In the genomic region with DNA sequence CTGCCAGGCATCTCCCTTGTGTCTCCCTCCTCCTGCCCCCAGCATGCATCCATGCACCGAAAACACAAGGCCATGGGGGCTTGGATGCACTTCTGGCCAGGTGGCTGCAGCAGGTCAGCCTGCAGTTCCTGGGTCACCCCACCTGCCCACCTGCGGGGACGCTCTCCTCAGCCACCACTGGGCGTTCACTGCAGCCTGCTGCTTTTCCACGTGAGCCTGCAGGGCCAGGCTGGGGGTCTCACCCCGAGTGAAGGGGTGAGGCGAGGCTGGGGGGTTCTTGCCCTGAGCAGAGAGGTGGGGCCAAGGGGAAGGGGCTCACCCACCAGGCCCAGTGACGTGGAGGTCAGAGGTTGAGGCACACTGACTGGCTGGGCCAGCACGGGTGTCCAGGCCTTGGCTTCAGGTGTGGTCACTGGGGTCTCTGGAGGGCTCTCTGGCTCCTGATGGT, we compare ENCODE assay signal across 17 cellular contexts.
A peak's percentile ranks its signal among the peaks of the same experiment; 100 is the strongest.
DNase-seq lines count a peak whose midpoint lies in the region; ATAC-seq, FAIRE-seq and TF ChIP-seq lines count a peak whose summit lies in the region.
"Had no signal": no experiment of that assay in that cellular context is flagged by ENCODE, and none has a peak within 500 bp of the region (broad histone marks: within the 10 kb centered on the region; RNA-seq: fewer than 3 reads in every experiment).

No MANE protein-coding gene starts in this region.

- no peak overlapping the region for H3K18ac ChIP-seq in H9 (ENCODE audit: insufficient read length, low read depth, low read length)

- no peak overlapping the region for H2BK5ac ChIP-seq in H9 (ENCODE audit: insufficient read length, low read length)

- no peaks in the 10 kb centered on the region for H3K9me3 Mint-ChIP-seq in H9
- no peaks in the 10 kb centered on the region for H3K9me3 Mint-ChIP-seq in type B pancreatic cell

- H3K14ac ChIP-seq in H9 (ENCODE audit: insufficient read depth, low read length), result no peak overlapping the region; the same call in 1 of the 2 replicates

- H2BK15ac ChIP-seq in H9 (ENCODE audit: low read depth, low read length), result no peak overlapping the region

- H3K27ac Mint-ChIP-seq in H9, result no peak overlapping the region
- no peak overlapping the region for H3K27ac Mint-ChIP-seq in type B pancreatic cell

- H4K8ac ChIP-seq in H9 (replicated peaks; ENCODE audit: insufficient read length, low read depth, low read length), result no peak overlapping the region

- ATAC-seq in left cardiac atrium, result no peak
- ATAC-seq: HCT116, mucosa of descending colon, pancreas had no signal

- H3K4ac ChIP-seq in H9 (ENCODE audit: low read depth, low read length), result no peak overlapping the region

- no peak overlapping the region for H3K27ac ChIP-seq in right atrium auricular region
- no peak overlapping the region for H3K27ac ChIP-seq in H9 (ENCODE audit: insufficient read length, low read depth, low read length)
- H3K27ac ChIP-seq in small intestine (ENCODE audit: low read depth in 1 of 2, low read length in 1 of 2), result no peak overlapping the region
- H3K27ac ChIP-seq in osteoblast (ENCODE audit: low read depth, low read length), result no peak overlapping the region
- H3K27ac ChIP-seq: ascending aorta, pancreas, SK-N-MC, thoracic aorta had no signal

- H3K79me2 ChIP-seq in H9 (ENCODE audit: insufficient read depth, low read length) (no peaks in the 10 kb centered on the region), osteoblast (ENCODE audit: insufficient read depth, low read length) (no peaks in the 10 kb centered on the region)

- no peak overlapping the region for H4K91ac ChIP-seq in H9 (ENCODE audit: insufficient read length, low read depth, low read length)

- no peak overlapping the region for H3K4me3 ChIP-seq in right atrium auricular region
- H3K4me3 ChIP-seq in small intestine (ENCODE audit: low read depth in 1 of 2, low read length in 2 of 2), result no peak overlapping the region
- H3K4me3 ChIP-seq in osteoblast (ENCODE audit: insufficient read depth, low read length), result no peak overlapping the region
- H3K4me3 ChIP-seq: ascending aorta, mucosa of descending colon, pancreas, SK-N-MC, thoracic aorta had no signal

- no peak overlapping the region for H3T11ph ChIP-seq in H9 (ENCODE audit: low read length)

- H2BK12ac ChIP-seq in H9 (ENCODE audit: insufficient read length, low read depth, low read length), result no peak overlapping the region

- H3K27me3 ChIP-seq in right atrium auricular region (no peaks in the 10 kb centered on the region), H9 (ENCODE audit: insufficient read depth, low read length) (no peaks in the 10 kb centered on the region), small intestine (ENCODE audit: control insufficient read depth in 2 of 2, insufficient read depth in 2 of 2, low read length in 2 of 2) (no peaks in the 10 kb centered on the region), osteoblast (ENCODE audit: insufficient read depth, low read length) (no peaks in the 10 kb centered on the region)
- H3K27me3 ChIP-seq: pancreas had no signal

- no peak overlapping the region for H3K23ac ChIP-seq in H9 (ENCODE audit: insufficient read length, low read depth, low read length)

- no peaks in the 10 kb centered on the region; a peak in 2 of 7 replicates for H3K36me3 Mint-ChIP-seq in H9 (ENCODE audit: insufficient read depth in 1 of 3, low read depth in 3 of 3)
- no peaks in the 10 kb centered on the region for H3K36me3 Mint-ChIP-seq in type B pancreatic cell

- H4K20me1 ChIP-seq in H9 (ENCODE audit: control insufficient read depth, insufficient read depth, insufficient read length) (no peaks in the 10 kb centered on the region), osteoblast (ENCODE audit: insufficient read depth, low read length) (no peaks in the 10 kb centered on the region)

- no peak overlapping the region for H3K56ac ChIP-seq in H9 (ENCODE audit: insufficient read length, low read depth, low read length)

- H3K36me3 ChIP-seq in right atrium auricular region, result no peaks in the 10 kb centered on the region
- H3K36me3 ChIP-seq in small intestine (ENCODE audit: control insufficient read depth in 2 of 2, insufficient read depth in 2 of 2, low read length in 2 of 2), result no peaks in the 10 kb centered on the region
- H3K36me3 ChIP-seq in osteoblast (ENCODE audit: insufficient read depth, low read length), result no peaks in the 10 kb centered on the region
- H3K36me3 ChIP-seq: ascending aorta, pancreas, thoracic aorta had no signal

- H3K9me3 ChIP-seq in right atrium auricular region, result no peaks in the 10 kb centered on the region
- no peaks in the 10 kb centered on the region for H3K9me3 ChIP-seq in H9 (ENCODE audit: control insufficient read depth, low read depth, low read length)
- H3K9me3 ChIP-seq in small intestine (ENCODE audit: control insufficient read depth, low read depth), result no peaks in the 10 kb centered on the region
- H3K9me3 ChIP-seq in osteoblast (ENCODE audit: low read depth, low read length), result no peaks in the 10 kb centered on the region
- H3K9me3 ChIP-seq: ascending aorta, mucosa of descending colon, pancreas, thoracic aorta had no signal

- H3K79me1 ChIP-seq in H9 (ENCODE audit: insufficient read depth, low read depth, low read length, poor library complexity, severe bottlenecking), result no peaks in the 10 kb centered on the region

- H3K4me1 ChIP-seq in right atrium auricular region (peaks cover 0 to 27% of the 10 kb centered on the region in 2 donors), H9 (ENCODE audit: insufficient read depth, low read length) (no peaks in the 10 kb centered on the region), small intestine (ENCODE audit: control insufficient read depth in 2 of 2, insufficient read depth in 1 of 2, low read depth in 1 of 2, low read length in 1 of 2) (peaks cover 0 to 3% of the 10 kb centered on the region in 2 donors), osteoblast (ENCODE audit: insufficient read depth, low read length) (no peaks in the 10 kb centered on the region)
- H3K4me1 ChIP-seq: pancreas had no signal

- no peak for TF ChIP-seq CTCF in right atrium auricular region (IDR thresholded peaks at IDR 0.05)
- TF ChIP-seq CTCF in H9 (conservative IDR thresholded peaks at IDR 0.05), result no peak
- no peak for TF ChIP-seq CTCF in type B pancreatic cell (conservative IDR thresholded peaks at IDR 0.05)
- no peak for TF ChIP-seq CTCF in osteoblast (IDR thresholded peaks at IDR 0.05; ENCODE audit: extremely low read depth, low read depth, low read length)
- TF ChIP-seq CTCF in D721Med (IDR thresholded peaks at IDR 0.05; ENCODE audit: insufficient read depth, missing control alignments), result no peak

- no peak overlapping the region for H2BK120ac ChIP-seq in H9 (ENCODE audit: low read depth, low read length, poor library complexity, severe bottlenecking)

- intact Hi-C loops in left cardiac atrium (cut with DNase I), result no loop called here

- no peak overlapping the region for H4K5ac ChIP-seq in H9 (ENCODE audit: insufficient read length, low read depth, low read length)

- no peak overlapping the region for H2AFZ ChIP-seq in H9 (ENCODE audit: low read length)
- H2AFZ ChIP-seq in osteoblast (ENCODE audit: low read length), result no peak overlapping the region

- H3K27me3 Mint-ChIP-seq in H9 (ENCODE audit: low read depth) (peaks cover 24% of the 10 kb centered on the region), type B pancreatic cell (peaks cover 9% of the 10 kb centered on the region)

- no peak overlapping the region; a peak in 1 of 5 replicates for H3K4me3 Mint-ChIP-seq in H9
- H3K4me3 Mint-ChIP-seq in type B pancreatic cell, result no peak overlapping the region

- H3K4me2 ChIP-seq in H9 (ENCODE audit: insufficient read depth, insufficient read length, low read length), result no peak overlapping the region
- H3K4me2 ChIP-seq in osteoblast (ENCODE audit: insufficient read depth, low read length), result no peak overlapping the region

- H2AK5ac ChIP-seq in H9 (ENCODE audit: insufficient read length, low read length), result no peak overlapping the region

- H3K4me1 Mint-ChIP-seq in H9 (peaks cover 3 to 13% of the 10 kb centered on the region in 2 experiments), type B pancreatic cell (ENCODE audit: unreplicated experiment) (no peaks in the 10 kb centered on the region)

- no peak overlapping the region for H3K9ac ChIP-seq in H9 (ENCODE audit: extremely low read depth, insufficient read length, low read length)

- DNase-seq in right atrium auricular region (ENCODE audit: low spot score), result peak; percentile 50
- no peak for DNase-seq in left cardiac atrium
- peak; percentile 24 for DNase-seq in H9
- DNase-seq in iPS-NIHi11 (ENCODE audit: low spot score), result peak; percentile 7
- peak; percentile 65 for DNase-seq in type B pancreatic cell (ENCODE audit: extremely low spot score, unreplicated experiment)
- no peak for DNase-seq in small intestine
- DNase-seq in osteoblast (ENCODE audit: insufficient read length, low spot score, missing footprints), result no peak
- DNase-seq in D721Med (ENCODE audit: insufficient read length, low spot score), result no peak
- DNase-seq: activated naive CD4-positive, alpha-beta T cell; NCI-H2171; NCI-H774 had no signal

- FAIRE-seq in small intestine (lab: Jason Lieb, UNC), result no peak
- no peak for FAIRE-seq in D721Med (lab: Jason Lieb, UNC)
- FAIRE-seq: pancreas had no signal

- H2BK20ac ChIP-seq in H9 (ENCODE audit: low read depth, low read length, poor library complexity, severe bottlenecking), result no peak overlapping the region

- H3K23me2 ChIP-seq in H9 (ENCODE audit: insufficient read length, low read depth, low read length, poor library complexity, severe bottlenecking), result no peaks in the 10 kb centered on the region

- WGBS in H9 (ENCODE audit: extremely low coverage, insufficient read length, low lambda C conversion rate), result no CpG with 5 or more reads among the region's 9 CpGs
- WGBS in small intestine, 3 donors, result 73 to 89% (median 84%) methylated on average over 9 of the region's 9 CpGs

Comparison
In these comparisons a context has a peak if more than half of its experiments do, and no peak if none do; other contexts are left out.
1. DNase-seq: peak in right atrium auricular region (single experiment), H9 (single experiment), iPS-NIHi11 (single experiment) and type B pancreatic cell (single experiment); none in left cardiac atrium (single experiment), small intestine (single experiment), osteoblast (single experiment) and D721Med (single experiment).